In genomic region chr12:6335451-6336078, GRCh38 we compare ENCODE assay signal across 1 cellular context.
TF ChIP-seq lines count a peak whose summit lies in the region.

No MANE protein-coding gene starts in this region.

TF ChIP-seq in GM12878, 131 proteins besides CTCF, POLR2A, EP300 and RAD21 (continued from another document and continues in another):
- TF ChIP-seq ZNF592 (IDR thresholded peaks at IDR 0.05), result no peak
- TF ChIP-seq ZNF207 (IDR thresholded peaks at IDR 0.05; ENCODE audit: borderline replicate concordance), result peak; percentile 23; the same call in 1 of the 2 replicates
- peak; percentile 85 for TF ChIP-seq TCF12 (IDR thresholded peaks at IDR 0.05; ENCODE audit: low read depth, low read length)
- no peak for TF ChIP-seq MEF2B (IDR thresholded peaks at IDR 0.05; ENCODE audit: partially characterized antibody, poor library complexity, severe bottlenecking)
- TF ChIP-seq CUX1 (IDR thresholded peaks at IDR 0.05; ENCODE audit: insufficient replicate concordance, low read depth, low read length), result no peak
- no peak for TF ChIP-seq HCFC1 (IDR thresholded peaks at IDR 0.05; ENCODE audit: low read length)
- no peak for TF ChIP-seq MYC (IDR thresholded peaks at IDR 0.05; ENCODE audit: insufficient read depth, insufficient read length, insufficient replicate concordance, low read length, severe bottlenecking)
- TF ChIP-seq CREM (IDR thresholded peaks at IDR 0.05; ENCODE audit: low read depth), result peak; percentile 20; the same call in 1 of the 2 replicates
- peak; percentile 19; the same call in 1 of the 2 replicates for TF ChIP-seq ESRRA (IDR thresholded peaks at IDR 0.05; ENCODE audit: low read length)
- TF ChIP-seq ZNF687 (IDR thresholded peaks at IDR 0.05), result peak; percentile 83; the same call in 1 of the 2 replicates
- TF ChIP-seq KLF5 (IDR thresholded peaks at IDR 0.05; ENCODE audit: partially characterized antibody), result no peak
- no peak for TF ChIP-seq ZNF384 (IDR thresholded peaks at IDR 0.05; ENCODE audit: borderline replicate concordance, low read depth, low read length)
- TF ChIP-seq SUPT20H (IDR thresholded peaks at IDR 0.05; ENCODE audit: borderline replicate concordance, control insufficient read depth, low read depth, low read length), result no peak
- peak; percentile 57 for TF ChIP-seq FOXK2 (IDR thresholded peaks at IDR 0.05)
- peak; percentile 69 for TF ChIP-seq POLR2AphosphoS5 (IDR thresholded peaks at IDR 0.05; ENCODE audit: low read length)
- no peak for TF ChIP-seq ATF2 (IDR thresholded peaks at IDR 0.05; ENCODE audit: low read length)
- TF ChIP-seq RCOR1 (conservative IDR thresholded peaks at IDR 0.05; ENCODE audit: low read depth, low read length), result no peak
- TF ChIP-seq KDM1A (IDR thresholded peaks at IDR 0.05; ENCODE audit: borderline replicate concordance), result no peak
- peak; percentile 53; the same call in 1 of the 2 replicates for TF ChIP-seq ZBTB40 (IDR thresholded peaks at IDR 0.05; ENCODE audit: borderline replicate concordance)
- TF ChIP-seq NR2C1 (IDR thresholded peaks at IDR 0.05), result 0 out of 2 replicates have a peak, but pooled peaks have one; percentile 19
- TF ChIP-seq POLR2AphosphoS2 (IDR thresholded peaks at IDR 0.05; ENCODE audit: low read depth, low read length), result 0 out of 2 replicates have a peak, but pooled peaks have one; percentile 22
- no peak for TF ChIP-seq CBX3 (IDR thresholded peaks at IDR 0.05; ENCODE audit: borderline replicate concordance, low read depth)
- TF ChIP-seq USF1 (IDR thresholded peaks at IDR 0.05; ENCODE audit: borderline replicate concordance, extremely low read length, insufficient read depth, low read depth, low read length), result no peak
- no peak for TF ChIP-seq FOXM1 (IDR thresholded peaks at IDR 0.05; ENCODE audit: low read depth, low read length)
- TF ChIP-seq MAX (IDR thresholded peaks at IDR 0.05; ENCODE audit: low read depth, low read length), result no peak; the same call in 1 of the 2 replicates
- no peak for TF ChIP-seq SIX5 (IDR thresholded peaks at IDR 0.05; ENCODE audit: low read depth, low read length, severe bottlenecking)
- no peak for TF ChIP-seq IRF4 (IDR thresholded peaks at IDR 0.05; ENCODE audit: low read depth, low read length)
- no peak for TF ChIP-seq SUZ12 (IDR thresholded peaks at IDR 0.05; ENCODE audit: unreplicated experiment)
- peak; percentile 60 to 72; a peak in 3 of 4 replicates for TF ChIP-seq BHLHE40 (IDR thresholded peaks at IDR 0.05; ENCODE audit: borderline replicate concordance in 1 of 2, low read depth in 2 of 2, low read length in 1 of 2)
- no peak for TF ChIP-seq JUNB (IDR thresholded peaks at IDR 0.05)
- peak; percentile 79; the same call in 2 of the 3 replicates for TF ChIP-seq POU2F2 (IDR thresholded peaks at IDR 0.05; ENCODE audit: borderline replicate concordance, low read depth, low read length)
- peak; percentile 56; the same call in 1 of the 2 replicates for TF ChIP-seq RELB (IDR thresholded peaks at IDR 0.05; ENCODE audit: low read depth)
- no peak for TF ChIP-seq WRNIP1 (IDR thresholded peaks at IDR 0.05; ENCODE audit: borderline replicate concordance, low read depth, low read length)
